Comparison of ENCODE assay signal across 13 cellular contexts in the genomic region with DNA sequence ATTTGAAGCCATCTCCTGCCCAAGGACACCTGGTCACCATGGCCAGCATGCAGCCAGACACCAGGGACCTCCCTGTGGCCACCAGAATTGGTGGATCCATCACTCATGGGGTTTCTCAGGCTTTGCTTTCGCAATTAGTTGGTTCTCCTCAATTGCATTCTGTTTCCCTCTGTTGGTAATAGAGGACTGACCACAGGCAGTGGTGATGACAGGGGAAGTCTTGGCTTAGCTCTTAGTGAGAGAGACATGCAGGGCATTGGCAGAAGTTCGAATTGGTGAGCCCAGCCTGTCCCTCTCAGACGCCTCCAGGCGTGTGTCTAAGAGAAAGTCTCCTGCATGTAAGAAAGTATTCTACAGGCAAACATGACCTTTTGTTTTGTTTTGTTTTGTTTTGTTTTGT. TPM values are rescaled to one million over a fixed set of nuclear protein-coding genes. Genes with fewer than 3 reads are reported as not detected.
DNase-seq lines count a peak whose midpoint lies in the region; ATAC-seq and TF ChIP-seq lines count a peak whose summit lies in the region.
"Had no signal": no experiment of that assay in that cellular context is flagged by ENCODE, and none has a peak within 500 bp of the region (broad histone marks: within the 10 kb centered on the region; RNA-seq: fewer than 3 reads in every experiment).

No MANE protein-coding gene starts in this region.

- no peak overlapping the region for H3K4me2 ChIP-seq in GM23248 (ENCODE audit: unreplicated experiment)

- H3K9me3 ChIP-seq in GM23248 (ENCODE audit: low read depth): no peaks in the 10 kb centered on the region
- H3K9me3 ChIP-seq: testis had no signal

- ATAC-seq in sciatic nerve: peak; percentile 58
- no peak for ATAC-seq in GM19467 (IDR thresholded peaks at IDR 0.05; ENCODE audit: unreplicated experiment)
- no peak for ATAC-seq in GM19035 (IDR thresholded peaks at IDR 0.05; ENCODE audit: unreplicated experiment)
- no peak for ATAC-seq in activated naive CD4-positive, alpha-beta T cell treated with anti-CD3 and anti-CD28 coated beads, Interleukin-2, amount 50 U/mL, for 72 hours

- intact Hi-C loops in sciatic nerve (cut with DNase I): no loop called here

- WGBS in GM23248 (ENCODE audit: low coverage in 1 of 2, low lambda C conversion rate in 2 of 2, missing lambda C conversion rate in 2 of 2), 2 experiments: 80 to 86% methylated on average over 4 of the region's 4 CpGs

- no peak overlapping the region for H3K27ac Mint-ChIP-seq in activated naive CD4-positive, alpha-beta T cell treated with anti-CD3 and anti-CD28 coated beads, Interleukin-2, amount 50 U/mL, for 72 hours
- H3K27ac Mint-ChIP-seq: activated naive CD8-positive, alpha-beta T cell had no signal

- peaks cover 9% of the 10 kb centered on the region for H3F3A ChIP-seq in GM23248 (ENCODE audit: insufficient read depth)

- no peaks in the 10 kb centered on the region for H3K27me3 ChIP-seq in GM23248 (replicated peaks; ENCODE audit: insufficient read depth)
- H3K27me3 ChIP-seq: testis had no signal

- H3K9me3 Mint-ChIP-seq in activated naive CD4-positive, alpha-beta T cell treated with anti-CD3 and anti-CD28 coated beads, Interleukin-2, amount 50 U/mL, for 72 hours: no peaks in the 10 kb centered on the region

- H2AFZ ChIP-seq in GM23248: no peak overlapping the region

- no peaks in the 10 kb centered on the region for H3K36me3 ChIP-seq in GM23248 (ENCODE audit: low read depth)

- in situ Hi-C loops in GM23248 (cut with MboI): no loop called here

- no peak overlapping the region for H3K9ac ChIP-seq in GM23248

- no peak for TF ChIP-seq CTCF in fibroblast of the aortic adventitia (IDR thresholded peaks at IDR 0.05; ENCODE audit: insufficient read depth, low read length)

- DNase-seq in GM23248 (peak; percentile 70), OCI-M1 (lab: John Stamatoyannopoulos, UW) (peak; percentile 21), fibroblast of the aortic adventitia (ENCODE audit: low read depth) (peak; percentile 34), sciatic nerve (ENCODE audit: low spot score) (no peak)
- no peak for DNase-seq in activated naive CD4-positive, alpha-beta T cell treated with anti-CD3 and anti-CD28 coated beads, Interleukin-2, amount 50 U/mL, for 72 hours (ENCODE audit: low spot score in 2 of 2)
- DNase-seq: NCI-H1092 treated with DMSO at 0.1 percent for 48 hours, NCI-H526, Right ventricle myocardium superior, testis had no signal

- H3K27ac ChIP-seq in GM23248: no peak overlapping the region
- H3K27ac ChIP-seq: coronary artery, testis had no signal

- H4K20me1 ChIP-seq in GM23248 (ENCODE audit: insufficient read depth): no peaks in the 10 kb centered on the region

- no peaks in the 10 kb centered on the region for H3K9me2 ChIP-seq in GM23248 (ENCODE audit: insufficient read depth)

- no peaks in the 10 kb centered on the region for H3K79me2 ChIP-seq in GM23248 (ENCODE audit: insufficient read depth)

- peaks cover 14% of the 10 kb centered on the region for H3K4me1 ChIP-seq in GM23248 (ENCODE audit: insufficient read depth)
- H3K4me1 ChIP-seq: testis had no signal

- H3K4me3 ChIP-seq in GM23248 (no peak overlapping the region), fibroblast of the aortic adventitia (ENCODE audit: low read depth, low read length) (no peak overlapping the region)
- H3K4me3 ChIP-seq: coronary artery, testis had no signal

- no peaks in the 10 kb centered on the region for H3K36me3 Mint-ChIP-seq in activated naive CD4-positive, alpha-beta T cell treated with anti-CD3 and anti-CD28 coated beads, Interleukin-2, amount 50 U/mL, for 72 hours
- H3K36me3 Mint-ChIP-seq: activated naive CD8-positive, alpha-beta T cell had no signal

RNA-seq across cellular contexts. Expression of a gene that starts 21.3 kb away (rescaled TPM):
- total RNA-seq in GM23248 (2014; rRNA removed; shearing (Covaris generic)): not detected in 2 replicates
- polyA plus RNA-seq in GM23248 (2016; fragmentation: Nextera tagmentation; extraction: Ambion mirVana): not detected in 2 replicates
- total RNA-seq in fibroblast of the aortic adventitia (ENCODE audit: low replicate concordance): 0.25 TPM in 1 of 2 replicates, not detected in the other
- 2.6 TPM for total RNA-seq in sciatic nerve
- under 1 TPM in 1 of 2 donors, not detected in 1; 0.39 TPM for total RNA-seq in activated naive CD4-positive, alpha-beta T cell treated with anti-CD3 and anti-CD28 coated beads, Interleukin-2, amount 50 U/mL, for 72 hours

RNA-seq across cellular contexts. Expression of a gene that starts 34.8 kb away (rescaled TPM):
- total RNA-seq in GM23248 (2014; rRNA removed; shearing (Covaris generic)): not detected in 2 replicates
- polyA plus RNA-seq in GM23248 (2016; fragmentation: Nextera tagmentation; extraction: Ambion mirVana): not detected in 2 replicates
- total RNA-seq in fibroblast of the aortic adventitia (ENCODE audit: low replicate concordance) (0.41 TPM in 1 of 2 replicates, not detected in the other), sciatic nerve (3.5 TPM)
- total RNA-seq in activated naive CD4-positive, alpha-beta T cell treated with anti-CD3 and anti-CD28 coated beads, Interleukin-2, amount 50 U/mL, for 72 hours: under 1 TPM in 1 of 2 donors, not detected in 1; 0.09 TPM
- total RNA-seq: Right ventricle myocardium superior had no signal

RNA-seq across cellular contexts. Expression of a gene that starts 48.8 kb away (rescaled TPM):
- total RNA-seq in GM23248 (2014; rRNA removed; shearing (Covaris generic)): not detected in 2 replicates
- not detected in 2 replicates for polyA plus RNA-seq in GM23248 (2016; fragmentation: Nextera tagmentation; extraction: Ambion mirVana)
- total RNA-seq in fibroblast of the aortic adventitia (ENCODE audit: low replicate concordance) (1.5 and 2.2 TPM in 2 replicates), sciatic nerve (1.4 TPM)
- 1 to 10 TPM in 1 of 2 donors, under 1 TPM in 1; 0.52 to 1.8 TPM for total RNA-seq in activated naive CD4-positive, alpha-beta T cell treated with anti-CD3 and anti-CD28 coated beads, Interleukin-2, amount 50 U/mL, for 72 hours

Comparison
In these comparisons a context has a peak if more than half of its experiments do, and no peak if none do; other contexts are left out.
1. DNase-seq: peak in GM23248 (single experiment), OCI-M1 (single experiment) and fibroblast of the aortic adventitia (single experiment); none in sciatic nerve (single experiment) and activated naive CD4-positive, alpha-beta T cell treated with anti-CD3 and anti-CD28 coated beads, Interleukin-2, amount 50 U/mL, for 72 hours (0 of 2).